18 cellular contexts compared by ENCODE assay signal in genomic region chr9:36116593-36116992, GRCh38. TPM values are rescaled to one million over a fixed set of nuclear protein-coding genes. Genes with fewer than 3 reads are reported as not detected.
"Had no signal": no experiment of that assay in that cellular context is flagged by ENCODE, and none has a peak within 500 bp of the region (broad histone marks: within the 10 kb centered on the region; RNA-seq: fewer than 3 reads in every experiment).

No MANE protein-coding gene starts in this region.

- H3K36me3 ChIP-seq: colonic mucosa, ovary had no signal

- ATAC-seq: foreskin keratinocyte; left colon; left ventricle myocardium superior; naive thymus-derived CD4-positive, alpha-beta T cell; right cardiac atrium had no signal

- H3K27me3 ChIP-seq: colonic mucosa, foreskin keratinocyte, ovary had no signal

- DNase-seq: colonic mucosa; dermis blood vessel endothelial cell; erythroblast; foreskin keratinocyte; left colon; left ventricle myocardium superior; naive thymus-derived CD4-positive, alpha-beta T cell; nephron progenitor cell; ovary; right cardiac atrium; small intestine; stimulated activated CD4-positive, alpha-beta T cell treated with anti-CD3 and anti-CD28 coated beads, Interleukin-2, amount 100 ng/mL, for 48 hours; stimulated activated naive CD4-positive, alpha-beta T cell treated with Interleukin-2 at 50 U/mL for 16 hours; trophoblast cell had no signal

- H3K9me3 Mint-ChIP-seq: naive thymus-derived CD4-positive, alpha-beta T cell; nephron progenitor cell had no signal

- FAIRE-seq: endothelial cell of umbilical vein, small intestine, urothelium cell line had no signal

- H3K27me3 Mint-ChIP-seq: naive thymus-derived CD4-positive, alpha-beta T cell had no signal

- H3K4me1 ChIP-seq: colonic mucosa, foreskin keratinocyte had no signal

- H3K4me3 Mint-ChIP-seq: naive thymus-derived CD4-positive, alpha-beta T cell; nephron progenitor cell had no signal

- H3K27ac Mint-ChIP-seq: nephron progenitor cell had no signal

- H3K4me3 ChIP-seq: colonic mucosa, lung, ovary had no signal

- H3K9me3 ChIP-seq: colonic mucosa, ovary had no signal

- H3K27ac ChIP-seq: colonic mucosa, foreskin keratinocyte, ovary had no signal

RNA-seq across cellular contexts. Expression of gene CCIN, which starts 52.6 kb away (rescaled TPM):
- total RNA-seq: foreskin keratinocyte, kidney epithelial cell had no signal
